8 cellular contexts compared by ENCODE assay signal in the genomic region with DNA sequence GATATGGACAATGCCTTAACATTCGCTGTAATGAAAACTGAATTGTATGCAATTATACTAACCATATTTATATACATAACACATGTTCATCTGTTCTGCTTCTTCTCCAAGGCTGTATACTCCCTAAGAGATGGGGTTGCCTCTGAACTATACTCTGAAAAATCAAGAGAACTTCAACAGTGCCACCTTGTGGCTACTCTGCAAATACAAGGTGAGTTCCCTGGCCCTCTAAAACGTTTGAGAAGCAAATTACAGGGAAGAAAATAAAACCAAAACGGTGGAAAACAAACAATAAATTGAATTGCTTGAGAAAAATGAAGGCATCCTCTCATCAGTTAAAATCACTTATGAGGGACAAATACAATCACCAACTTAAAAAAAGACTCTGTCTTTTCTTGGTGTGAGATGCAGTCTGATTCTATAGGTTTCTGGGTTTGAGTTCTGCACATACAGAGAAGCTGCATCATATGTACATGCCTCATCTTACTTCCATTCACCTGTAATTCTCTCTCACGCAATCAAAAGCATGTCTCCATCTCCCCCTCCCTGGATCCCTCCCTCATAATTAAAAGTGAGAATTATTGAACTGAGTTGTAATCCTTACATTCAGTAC.
DNase-seq lines count a peak whose midpoint lies in the region; ATAC-seq and TF ChIP-seq lines count a peak whose summit lies in the region.

No MANE protein-coding gene starts in this region.

- peak; percentile 92 for TF ChIP-seq CTCF in RWPE1 (conservative IDR thresholded peaks at IDR 0.05; ENCODE audit: low read depth)
- TF ChIP-seq CTCF in ascending aorta (IDR thresholded peaks at IDR 0.05), result peak; percentile 69 to 79 (median 73)
- TF ChIP-seq CTCF in spleen (IDR thresholded peaks at IDR 0.05 in 8 of 11, conservative IDR thresholded peaks at IDR 0.05 in 3 of 11), result peak; percentile 59 to 88 (median 75)

- POLR2A ChIA-PET in RWPE1 (lab: Yijun Ruan, JAX; ENCODE audit: low non-redundant PET), result no interaction called here

- H3K9me3 ChIP-seq in ascending aorta (no peaks in the 10 kb centered on the region), spleen (no peaks in the 10 kb centered on the region)

- WGBS in spleen, 5 donors, result 29 to 33% (median 31%) methylated on average over 4 of the region's 4 CpGs

- H3K4me1 ChIP-seq in ascending aorta (peaks cover 0 to 5% of the 10 kb centered on the region in 2 donors), spleen (peaks cover 7 to 64% (median 29%) of the 10 kb centered on the region in 6 donors)

- H3K27ac ChIP-seq in RWPE1, result no peak overlapping the region
- no peak overlapping the region for H3K27ac ChIP-seq in ascending aorta
- no peak overlapping the region for H3K27ac ChIP-seq in spleen

- ATAC-seq in GM19395 (IDR thresholded peaks at IDR 0.05; ENCODE audit: unreplicated experiment), result peak; percentile 74

- CTCF ChIA-PET in RWPE1 (lab: Yijun Ruan, JAX), result interaction anchor here (0.6 to 3.8 kb wide), 12 partner anchors 9 to 1413 kb away, joined by 3 to 29 read pairs (median 4); a partner anchor contains a TSS

- TF ChIP-seq POLR2A in spleen (IDR thresholded peaks at IDR 0.05), result no peak

- peaks cover 0 to 5% of the 10 kb centered on the region in 2 donors for H3K36me3 ChIP-seq in ascending aorta
- peaks cover 0 to 34% (median 19%) of the 10 kb centered on the region in 6 donors for H3K36me3 ChIP-seq in spleen

- no peaks in the 10 kb centered on the region for H3K27me3 ChIP-seq in ascending aorta
- H3K27me3 ChIP-seq in spleen (replicated peaks in 1 of 7), result no peaks in the 10 kb centered on the region

- intact Hi-C loops in ascending aorta (cut with DNase I) (loop anchor here (1.0 to 5.0 kb wide), 2 partner anchors 276 to 490 kb away; no protein-coding TSS in a partner anchor), spleen (cut with DNase I; ENCODE audit: low total_unique reads) (loop anchor here (5.0 to 10.0 kb wide), 2 partner anchors 283 to 491 kb away; a partner anchor contains a TSS)

- DNase-seq in DMS 273 treated with DMSO at 0.1 percent for 48 hours (lab: John Stamatoyannopoulos, UW) (peak; percentile 21), HUDEP-2 (lab: John Stamatoyannopoulos, UW; ENCODE audit: unreplicated experiment in 76 of 76) (peak in 40 of 76 experiments; percentile 1 to 62 (median 34)), RWPE1 (ENCODE audit: low spot score) (peak; percentile 53), ascending aorta (ENCODE audit: low spot score in 2 of 2) (no peak), hepatic stellate cell (ENCODE audit: low spot score) (peak; percentile 17), spleen (no peak)
- DNase-seq in effector CD8-positive, alpha-beta T cell (lab: John Stamatoyannopoulos, UW), result no peak

- H3K4me3 ChIP-seq in ascending aorta (no peak overlapping the region), spleen (no peak overlapping the region)

Comparison
In these comparisons a context has a peak if more than half of its experiments do, and no peak if none do; other contexts are left out.
1. DNase-seq: peak in DMS 273 treated with DMSO at 0.1 percent for 48 hours (single experiment), HUDEP-2 (40 of 76), RWPE1 (single experiment) and hepatic stellate cell (single experiment); none in ascending aorta (0 of 2), spleen (single experiment) and effector CD8-positive, alpha-beta T cell (single experiment).
2. Peak in every context shown above with its lines, with median percentiles within 50 percentile points of each other: CTCF ChIP-seq.